Comparison of ENCODE assay signal across 1 cellular context in the genomic region with DNA sequence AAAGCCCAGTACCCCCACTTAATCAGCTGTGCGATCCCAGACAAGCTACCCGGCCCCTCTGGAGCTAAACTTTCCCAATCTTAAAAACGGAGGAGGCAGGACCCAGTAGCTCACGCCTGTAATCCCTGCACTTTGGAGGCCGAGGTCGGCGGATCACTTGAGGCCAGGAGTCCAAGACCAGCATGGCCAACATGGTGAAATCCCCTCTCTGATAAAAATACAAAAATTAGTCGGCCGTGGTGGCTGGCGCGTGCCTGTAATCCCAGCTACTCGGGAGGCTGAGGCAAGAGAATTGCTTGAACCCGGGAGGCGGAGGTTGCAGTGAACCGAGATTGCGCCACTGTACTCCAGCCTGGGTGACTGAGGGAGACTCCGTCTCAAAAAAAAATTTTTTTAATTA.
A peak's percentile ranks its signal among the peaks of the same experiment; 100 is the strongest.
TF ChIP-seq lines count a peak whose summit lies in the region.

No MANE protein-coding gene starts in this region.

TF ChIP-seq in GM12878, 131 proteins besides CTCF, POLR2A, EP300 and RAD21:
- TF ChIP-seq ZNF217 (IDR thresholded peaks at IDR 0.05) (0 out of 2 replicates have a peak, but pooled peaks have one; percentile 12), IKZF2 (IDR thresholded peaks at IDR 0.05) (peak in 1 of 2 experiments; percentile 37; a peak in 1 of 4 replicates), BHLHE40 (IDR thresholded peaks at IDR 0.05; ENCODE audit: borderline replicate concordance in 1 of 2, low read depth in 2 of 2, low read length in 1 of 2) (peak in 1 of 2 experiments; percentile 66; a peak in 1 of 4 replicates), IKZF1 (conservative IDR thresholded peaks at IDR 0.05) (peak; percentile 12; the same call in 1 of the 2 replicates), SMARCA5 (IDR thresholded peaks at IDR 0.05) (0 out of 2 replicates have a peak, but pooled peaks have one; percentile 7)
- TF ChIP-seq, protein P1, sequence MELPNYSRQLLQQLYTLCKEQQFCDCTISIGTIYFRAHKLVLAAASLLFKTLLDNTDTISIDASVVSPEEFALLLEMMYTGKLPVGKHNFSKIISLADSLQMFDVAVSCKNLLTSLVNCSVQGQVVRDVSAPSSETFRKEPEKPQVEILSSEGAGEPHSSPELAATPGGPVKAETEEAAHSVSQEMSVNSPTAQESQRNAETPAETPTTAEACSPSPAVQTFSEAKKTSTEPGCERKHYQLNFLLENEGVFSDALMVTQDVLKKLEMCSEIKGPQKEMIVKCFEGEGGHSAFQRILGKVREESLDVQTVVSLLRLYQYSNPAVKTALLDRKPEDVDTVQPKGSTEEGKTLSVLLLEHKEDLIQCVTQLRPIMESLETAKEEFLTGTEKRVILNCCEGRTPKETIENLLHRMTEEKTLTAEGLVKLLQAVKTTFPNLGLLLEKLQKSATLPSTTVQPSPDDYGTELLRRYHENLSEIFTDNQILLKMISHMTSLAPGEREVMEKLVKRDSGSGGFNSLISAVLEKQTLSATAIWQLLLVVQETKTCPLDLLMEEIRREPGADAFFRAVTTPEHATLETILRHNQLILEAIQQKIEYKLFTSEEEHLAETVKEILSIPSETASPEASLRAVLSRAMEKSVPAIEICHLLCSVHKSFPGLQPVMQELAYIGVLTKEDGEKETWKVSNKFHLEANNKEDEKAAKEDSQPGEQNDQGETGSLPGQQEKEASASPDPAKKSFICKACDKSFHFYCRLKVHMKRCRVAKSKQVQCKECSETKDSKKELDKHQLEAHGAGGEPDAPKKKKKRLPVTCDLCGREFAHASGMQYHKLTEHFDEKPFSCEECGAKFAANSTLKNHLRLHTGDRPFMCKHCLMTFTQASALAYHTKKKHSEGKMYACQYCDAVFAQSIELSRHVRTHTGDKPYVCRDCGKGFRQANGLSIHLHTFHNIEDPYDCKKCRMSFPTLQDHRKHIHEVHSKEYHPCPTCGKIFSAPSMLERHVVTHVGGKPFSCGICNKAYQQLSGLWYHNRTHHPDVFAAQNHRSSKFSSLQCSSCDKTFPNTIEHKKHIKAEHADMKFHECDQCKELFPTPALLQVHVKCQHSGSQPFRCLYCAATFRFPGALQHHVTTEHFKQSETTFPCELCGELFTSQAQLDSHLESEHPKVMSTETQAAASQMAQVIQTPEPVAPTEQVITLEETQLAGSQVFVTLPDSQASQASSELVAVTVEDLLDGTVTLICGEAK (IDR thresholded peaks at IDR 0.05; ENCODE audit: borderline replicate concordance) = 0 out of 2 replicates have a peak, but pooled peaks have one; percentile 15
